In genomic region chr20:62475819-62476073, GRCh38 we compare ENCODE assay signal across 12 cellular contexts. TPM values are rescaled to one million over a fixed set of nuclear protein-coding genes. Genes with fewer than 3 reads are reported as not detected.
DNase-seq lines count a peak whose midpoint lies in the region; ATAC-seq and TF ChIP-seq lines count a peak whose summit lies in the region.
"Had no signal": no experiment of that assay in that cellular context is flagged by ENCODE, and none has a peak within 500 bp of the region (broad histone marks: within the 10 kb centered on the region; RNA-seq: fewer than 3 reads in every experiment).

TSS of gene GATA5 (minus strand) at chr20:62475995. CDS start at chr20:62475521, 474 bp downstream.

- ATAC-seq in PC-3: peak; percentile 14; the same call in 1 of the 2 replicates
- ATAC-seq in GM18873 (IDR thresholded peaks at IDR 0.05; ENCODE audit: low FRiP score, unreplicated experiment): no peak

- POLR2A ChIA-PET in PC-3 (lab: Charles Lee; ENCODE audit: unreplicated experiment): no interaction called here

- H3K9me3 ChIP-seq in BLaER1 treated with 17β-estradiol and CSF1 and Interleukin-3, amounts not matched to agents 10 nM and 100 nM (replicated peaks in 1 of 11): no peaks in the 10 kb centered on the region
- H3K9me3 ChIP-seq in PC-3 (ENCODE audit: low read length): no peaks in the 10 kb centered on the region
- no peaks in the 10 kb centered on the region for H3K9me3 ChIP-seq in hepatocyte (ENCODE audit: low read depth)
- H3K9me3 ChIP-seq in ovary: no peaks in the 10 kb centered on the region

- peaks cover 19 to 66% (median 39%) of the 10 kb centered on the region in 10 experiments for H3K4me1 ChIP-seq in BLaER1 treated with 17β-estradiol and CSF1 and Interleukin-3, amounts not matched to agents 10 nM and 100 nM
- H3K4me1 ChIP-seq in PC-3 (ENCODE audit: insufficient read depth, low read length) (no peaks in the 10 kb centered on the region), hepatocyte (ENCODE audit: insufficient read depth) (peaks cover 35% of the 10 kb centered on the region), ovary (ENCODE audit: insufficient read depth) (peaks cover 1% of the 10 kb centered on the region)

- no peaks in the 10 kb centered on the region for H3K9me2 ChIP-seq in PC-3 (replicated peaks; ENCODE audit: low read length)
- no peaks in the 10 kb centered on the region for H3K9me2 ChIP-seq in hepatocyte (replicated peaks; ENCODE audit: insufficient read depth)

- H3F3A ChIP-seq in PC-3 (ENCODE audit: low read length, unreplicated experiment): no peaks in the 10 kb centered on the region

- peak within 1 kb of the TSS in 3 of 10 experiments; percentile 14 to 38 (median 24); a peak in 4 of 20 replicates for H3K4me3 ChIP-seq in BLaER1 treated with 17β-estradiol and CSF1 and Interleukin-3, amounts not matched to agents 10 nM and 100 nM
- H3K4me3 ChIP-seq in PC-3 (ENCODE audit: low read length) (peak within 1 kb of the TSS; percentile 23; the same call in 1 of the 2 replicates), hepatocyte (peak within 1 kb of the TSS; percentile 85), ovary (peak within 1 kb of the TSS; percentile 35)

- no peak within 1 kb of the TSS for H3K27ac ChIP-seq in BLaER1 treated with 17β-estradiol and CSF1 and Interleukin-3, amounts not matched to agents 10 nM and 100 nM
- H3K27ac ChIP-seq in PC-3 (ENCODE audit: low read length): no peak within 1 kb of the TSS
- H3K27ac ChIP-seq in hepatocyte: peak within 1 kb of the TSS; percentile 98
- H3K27ac ChIP-seq in ovary: no peak within 1 kb of the TSS
- H3K27ac ChIP-seq: C4-2B, epithelial cell of prostate had no signal

- BruUV-seq in PC-3 (replicated peaks; lab: Mats Ljungman, UMichigan): no TSS peak

- TF ChIP-seq POLR2A in ovary (IDR thresholded peaks at IDR 0.05): no peak

- DNase-seq in PC-3 (no peak), hepatocyte (ENCODE audit: low spot score) (peak; percentile 85), ovary (no peak), CD1c-positive myeloid dendritic cell (ENCODE audit: extremely low spot score) (no peak), AML-193 (lab: John Stamatoyannopoulos, UW) (no peak)
- no peak for DNase-seq in activated effector memory CD4-positive, alpha-beta T cell treated with anti-CD3 and anti-CD28 coated beads, Interleukin-2, amount 50 U/mL, for 16 hours
- DNase-seq: NCI-H524 had no signal

- H2AFZ ChIP-seq in PC-3 (ENCODE audit: low read length) (no peak within 1 kb of the TSS), hepatocyte (peak within 1 kb of the TSS; percentile 35)

- no peak for TF ChIP-seq EP300 in ovary (IDR thresholded peaks at IDR 0.05)

- intact Hi-C loops in PC-3 (cut with micrococcal nuclease): no loop called here
- intact Hi-C loops in ovary (cut with DNase I): no loop called here

- H4K20me1 ChIP-seq in BLaER1 treated with 17β-estradiol and CSF1 and Interleukin-3, amounts not matched to agents 10 nM and 100 nM: peaks cover 0 to 88% (median 70%) of the 10 kb centered on the region in 11 experiments; a peak in 19 of 22 replicates
- H4K20me1 ChIP-seq in PC-3 (ENCODE audit: low read length) (no peaks in the 10 kb centered on the region), hepatocyte (ENCODE audit: insufficient read depth, poor library complexity, severe bottlenecking) (no peaks in the 10 kb centered on the region)

- H3K36me3 ChIP-seq in BLaER1 treated with 17β-estradiol and CSF1 and Interleukin-3, amounts not matched to agents 10 nM and 100 nM: no peaks in the 10 kb centered on the region
- H3K36me3 ChIP-seq in PC-3 (ENCODE audit: low read depth, low read length): no peaks in the 10 kb centered on the region
- H3K36me3 ChIP-seq in hepatocyte (replicated peaks; ENCODE audit: insufficient read depth, low read depth): no peaks in the 10 kb centered on the region
- no peaks in the 10 kb centered on the region for H3K36me3 ChIP-seq in ovary

- H3K27me3 ChIP-seq in BLaER1 treated with 17β-estradiol and CSF1 and Interleukin-3, amounts not matched to agents 10 nM and 100 nM: peaks cover 96 to 99% (median 98%) of the 10 kb centered on the region in 11 experiments
- peaks cover 38% of the 10 kb centered on the region for H3K27me3 ChIP-seq in PC-3 (ENCODE audit: low read length)
- H3K27me3 ChIP-seq in hepatocyte: peaks cover 4% of the 10 kb centered on the region
- H3K27me3 ChIP-seq in ovary: peaks cover 16% of the 10 kb centered on the region

- TF ChIP-seq CTCF in PC-3 (conservative IDR thresholded peaks at IDR 0.05; ENCODE audit: low read depth, low read length) (no peak), hepatocyte (IDR thresholded peaks at IDR 0.05; ENCODE audit: poor library complexity) (no peak), ovary (IDR thresholded peaks at IDR 0.05) (no peak)

- H3K79me2 ChIP-seq in PC-3 (ENCODE audit: low read length) (no peaks in the 10 kb centered on the region), hepatocyte (peaks cover 62% of the 10 kb centered on the region)

- peak within 1 kb of the TSS; percentile 6 to 57 (median 35); a peak in 18 of 22 replicates for H3K4me2 ChIP-seq in BLaER1 treated with 17β-estradiol and CSF1 and Interleukin-3, amounts not matched to agents 10 nM and 100 nM
- H3K4me2 ChIP-seq in PC-3 (ENCODE audit: low read length) (peak within 1 kb of the TSS; percentile 56), hepatocyte (peak within 1 kb of the TSS; percentile 91)

- CTCF ChIA-PET in PC-3 (lab: Charles Lee): no interaction called here

- no peak within 1 kb of the TSS for H3K9ac ChIP-seq in BLaER1 treated with 17β-estradiol and CSF1 and Interleukin-3, amounts not matched to agents 10 nM and 100 nM
- no peak within 1 kb of the TSS for H3K9ac ChIP-seq in PC-3 (ENCODE audit: low read length)

- WGBS in hepatocyte (ENCODE audit: low lambda C conversion rate, missing lambda C conversion rate): 0% methylated on average over 5 of the region's 36 CpGs
- 0% methylated on average over 22 to 28 of the region's 36 CpGs; no CpG with 5 or more reads in 1 of the 3 donors for WGBS in ovary, 3 donors

RNA-seq across cellular contexts. Expression of gene GATA5, which starts in this region (rescaled TPM):
- total RNA-seq in PC-3 (2014; rRNA removed) (0.18 and 0.46 TPM in 2 replicates), hepatocyte (22.2 and 28.7 TPM in 2 replicates), ovary (1 to 10 TPM in 2 of 7 donors, under 1 TPM in 3, not detected in 2; 0.13 to 5.5 (median 0.92) TPM)
- polyA plus RNA-seq in hepatocyte (43.5 and 53.6 TPM in 2 replicates), ovary (1 to 10 TPM in 1 of 2 donors, under 1 TPM in 1; 0.08 to 1.3 TPM)
- total RNA-seq: kidney epithelial cell had no signal

Comparison
In these comparisons a context has a peak if more than half of its experiments do, and no peak if none do; other contexts are left out.
1. RNA of gene GATA5 (polyA plus RNA-seq): 43.5 to 53.6 TPM in hepatocyte; 0.08 to 1.3 TPM in ovary; every median in the first group is over 10 times any median in the second.
2. Peak in ATAC-seq, H3K4me3 ChIP-seq and H3K4me2 ChIP-seq in PC-3; RNA of the gene not detected or under 1 TPM.
3. H3K4me2 ChIP-seq: peak in every context shown above with its lines; median percentile 91 in hepatocyte; 56 in PC-3; 35 in BLaER1 treated with 17β-estradiol and CSF1 and Interleukin-3, amounts not matched to agents 10 nM and 100 nM.